In genomic region chr6:20403080-20403765, GRCh38 we compare ENCODE assay signal across 8 cellular contexts. TPM values are rescaled to one million over a fixed set of nuclear protein-coding genes. Genes with fewer than 3 reads are reported as not detected.
DNase-seq lines count a peak whose midpoint lies in the region; ATAC-seq, FAIRE-seq and TF ChIP-seq lines count a peak whose summit lies in the region.

No MANE protein-coding gene starts in this region.

- peak overlapping the region; percentile 95 for H3K4me3 Mint-ChIP-seq in T-helper 17 cell

- peak; percentile 74 for FAIRE-seq in GM12892 (lab: Jason Lieb, UNC)

- H3K9ac ChIP-seq in rectal smooth muscle tissue (ENCODE audit: low read length): no peak overlapping the region

- H3K9me3 ChIP-seq in T-helper 17 cell (ENCODE audit: control insufficient read depth, low read length, poor library complexity, severe bottlenecking): no peaks in the 10 kb centered on the region
- no peaks in the 10 kb centered on the region for H3K9me3 ChIP-seq in right cardiac atrium (ENCODE audit: control insufficient read depth, low read length)
- H3K9me3 ChIP-seq in aorta (ENCODE audit: control insufficient read depth, low read length): no peaks in the 10 kb centered on the region

- H3K27me3 Mint-ChIP-seq in T-helper 17 cell: no peaks in the 10 kb centered on the region

- peaks cover 35% of the 10 kb centered on the region for H3K4me1 Mint-ChIP-seq in T-helper 17 cell

- intact Hi-C loops in right cardiac atrium (cut with DNase I): loop anchor here in 1 of 4 donors (5.0 kb wide), 1 partner anchor 129 kb away; the partner anchor contains the start of gene CDKAL1
- intact Hi-C loops in aorta (cut with DNase I): loop anchor here (5.0 kb wide), 4 partner anchors 34 to 111 kb away; no protein-coding TSS in a partner anchor

- WGBS in right cardiac atrium: under 1% methylated on average over 70 of the region's 72 CpGs
- WGBS in aorta, 2 donors: 1% methylated on average over 30 to 72 of the region's 72 CpGs

- H3K36me3 ChIP-seq in rectal smooth muscle tissue (ENCODE audit: control insufficient read depth, insufficient read depth, low read length) (no peaks in the 10 kb centered on the region), aorta (ENCODE audit: control insufficient read depth in 1 of 2, insufficient read depth in 2 of 2, low read length in 1 of 2) (no peaks in the 10 kb centered on the region)

- H3K27me3 ChIP-seq in right cardiac atrium (ENCODE audit: control insufficient read depth, insufficient read depth): no peaks in the 10 kb centered on the region
- no peaks in the 10 kb centered on the region for H3K27me3 ChIP-seq in rectal smooth muscle tissue (ENCODE audit: control insufficient read depth, insufficient read depth, low read length)
- H3K27me3 ChIP-seq in aorta (ENCODE audit: control insufficient read depth in 1 of 2, insufficient read depth in 2 of 2, low read length in 1 of 2): no peaks in the 10 kb centered on the region

- H3K27ac ChIP-seq in right cardiac atrium (ENCODE audit: low read length) (peak overlapping the region; percentile 70), rectal smooth muscle tissue (ENCODE audit: low read depth, low read length) (peak overlapping the region; percentile 68), aorta (ENCODE audit: low read depth in 1 of 2, low read length in 2 of 2) (peak overlapping the region in 1 of 2 donors; percentile 44)

- H3K27ac Mint-ChIP-seq in T-helper 17 cell: peak overlapping the region; percentile 93

- H3K4me3 ChIP-seq in right cardiac atrium (ENCODE audit: low read length) (peak overlapping the region; percentile 86), rectal smooth muscle tissue (ENCODE audit: low read length) (peak overlapping the region; percentile 72), aorta (ENCODE audit: low read length in 2 of 2) (peak overlapping the region; percentile 92 to 94)

- DNase-seq in GM12892 (ENCODE audit: insufficient read length) (peak; percentile 65), NCI-H1105 (lab: John Stamatoyannopoulos, UW) (peak; percentile 83), T-helper 17 cell (peak; percentile 58 to 81 (median 81)), amygdala (lab: John Stamatoyannopoulos, UW) (peak in 54 of 56 donors; percentile 16 to 85 (median 64)), right cardiac atrium (peak; percentile 92 to 97 (median 95)), aorta (peak; percentile 96 to 98)

- peak; percentile 48 for ATAC-seq in HG02642 (IDR thresholded peaks at IDR 0.05; ENCODE audit: poor library complexity, unreplicated experiment)
- peak; percentile 42 for ATAC-seq in T-helper 17 cell
- ATAC-seq in right cardiac atrium: peak; percentile 74 to 82
- ATAC-seq in aorta (ENCODE audit: low FRiP score): peak; percentile 84

- H3K4me1 ChIP-seq in right cardiac atrium (ENCODE audit: control insufficient read depth, insufficient read depth, low read length) (no peaks in the 10 kb centered on the region), rectal smooth muscle tissue (ENCODE audit: control insufficient read depth, insufficient read depth, low read length) (no peaks in the 10 kb centered on the region), aorta (ENCODE audit: control insufficient read depth in 1 of 2, insufficient read depth in 2 of 2, low read length in 2 of 2) (no peaks in the 10 kb centered on the region)

- peak; percentile 71 for TF ChIP-seq POLR2A in GM12892 (IDR thresholded peaks at IDR 0.05; ENCODE audit: low read depth, low read length)

- H3K36me3 Mint-ChIP-seq in T-helper 17 cell (ENCODE audit: low read depth): no peaks in the 10 kb centered on the region

RNA-seq across cellular contexts. Expression of gene E2F3, which starts 1.5 kb away (rescaled TPM):
- polyA plus RNA-seq in GM12892 (2012; ENCODE audit: missing spikeins): 6.5 TPM
- total RNA-seq in T-helper 17 cell (1 to 10 TPM; 6.7 to 8.8 TPM), right cardiac atrium (10 to 100 TPM in 1 of 4 donors, 1 to 10 TPM in 3; 6.1 to 10.1 (median 7.8) TPM), aorta (10 to 100 TPM; 12.7 to 15.5 TPM)
- polyA plus RNA-seq in right cardiac atrium (3.9 TPM), aorta (1 to 10 TPM; 3.3 to 7.6 TPM)
